10 cellular contexts compared by ENCODE assay signal in genomic region chr5:155728857-155729683, GRCh38.
DNase-seq lines count a peak whose midpoint lies in the region; ATAC-seq and TF ChIP-seq lines count a peak whose summit lies in the region.
"Had no signal": no experiment of that assay in that cellular context is flagged by ENCODE, and none has a peak within 500 bp of the region (broad histone marks: within the 10 kb centered on the region; RNA-seq: fewer than 3 reads in every experiment).

No MANE protein-coding gene starts in this region.

- H3K36me3 Mint-ChIP-seq in natural killer cell treated with Interleukin-12 subunit alpha and Interleukin-12 subunit beta and Interleukin-15 and Interleukin-18, amount 100 ng/mL, for 72 hours: no peaks in the 10 kb centered on the region
- no peaks in the 10 kb centered on the region for H3K36me3 Mint-ChIP-seq in activated naive CD8-positive, alpha-beta T cell treated with anti-CD3 and anti-CD28 coated beads for 36 hours

- DNase-seq in AG08395 (ENCODE audit: low spot score): peak; percentile 51
- DNase-seq in NCI-H1105 (lab: John Stamatoyannopoulos, UW): peak; percentile 4
- no peak for DNase-seq in epithelial cell of proximal tubule (ENCODE audit: low read depth)
- no peak for DNase-seq in natural killer cell treated with Interleukin-12 subunit alpha and Interleukin-12 subunit beta and Interleukin-15 and Interleukin-18, amount 100 ng/mL, for 72 hours (ENCODE audit: low spot score)
- no peak for DNase-seq in HK-2 (ENCODE audit: unreplicated experiment)
- no peak for DNase-seq in activated naive CD8-positive, alpha-beta T cell treated with anti-CD3 and anti-CD28 coated beads for 36 hours
- no peak for DNase-seq in stimulated activated CD4-positive, alpha-beta T cell treated with anti-CD3 and anti-CD28 coated beads, Interleukin-4, amount 100 ng/mL, for 1 hour

- H3K4me1 Mint-ChIP-seq in natural killer cell treated with Interleukin-12 subunit alpha and Interleukin-12 subunit beta and Interleukin-15 and Interleukin-18, amount 100 ng/mL, for 72 hours (ENCODE audit: low read depth in 2 of 2): peaks cover 3 to 13% of the 10 kb centered on the region in 2 donors
- H3K4me1 Mint-ChIP-seq in activated naive CD8-positive, alpha-beta T cell treated with anti-CD3 and anti-CD28 coated beads for 36 hours: no peaks in the 10 kb centered on the region

- H3K4me3 Mint-ChIP-seq in natural killer cell treated with Interleukin-12 subunit alpha and Interleukin-12 subunit beta and Interleukin-15 and Interleukin-18, amount 100 ng/mL, for 72 hours: peak overlapping the region; percentile 41
- no peak overlapping the region for H3K4me3 Mint-ChIP-seq in activated naive CD8-positive, alpha-beta T cell treated with anti-CD3 and anti-CD28 coated beads for 36 hours
- H3K4me3 Mint-ChIP-seq: stimulated activated naive CD8-positive, alpha-beta T cell treated with anti-CD3 and anti-CD28 coated beads, Interleukin-15, Interleukin-2, amounts not matched to agents 100 ng/mL and 50 ng/mL, for 24 hours had no signal

- H3K27ac Mint-ChIP-seq in natural killer cell treated with Interleukin-12 subunit alpha and Interleukin-12 subunit beta and Interleukin-15 and Interleukin-18, amount 100 ng/mL, for 72 hours: no peak overlapping the region
- no peak overlapping the region for H3K27ac Mint-ChIP-seq in activated naive CD8-positive, alpha-beta T cell treated with anti-CD3 and anti-CD28 coated beads for 36 hours
- H3K27ac Mint-ChIP-seq: stimulated activated naive CD8-positive, alpha-beta T cell treated with anti-CD3 and anti-CD28 coated beads, Interleukin-15, Interleukin-2, amounts not matched to agents 100 ng/mL and 50 ng/mL, for 24 hours had no signal

- H3K9me3 Mint-ChIP-seq in natural killer cell treated with Interleukin-12 subunit alpha and Interleukin-12 subunit beta and Interleukin-15 and Interleukin-18, amount 100 ng/mL, for 72 hours: no peaks in the 10 kb centered on the region
- H3K9me3 Mint-ChIP-seq in activated naive CD8-positive, alpha-beta T cell treated with anti-CD3 and anti-CD28 coated beads for 36 hours: peaks cover 3% of the 10 kb centered on the region
- H3K9me3 Mint-ChIP-seq: stimulated activated naive CD8-positive, alpha-beta T cell treated with anti-CD3 and anti-CD28 coated beads, Interleukin-15, Interleukin-2, amounts not matched to agents 100 ng/mL and 50 ng/mL, for 24 hours had no signal

- peaks cover 34 to 47% of the 10 kb centered on the region in 2 donors for H3K27me3 Mint-ChIP-seq in natural killer cell treated with Interleukin-12 subunit alpha and Interleukin-12 subunit beta and Interleukin-15 and Interleukin-18, amount 100 ng/mL, for 72 hours
- H3K27me3 Mint-ChIP-seq in activated naive CD8-positive, alpha-beta T cell treated with anti-CD3 and anti-CD28 coated beads for 36 hours: peaks cover 74% of the 10 kb centered on the region

- TF ChIP-seq CTCF in epithelial cell of proximal tubule (conservative IDR thresholded peaks at IDR 0.05; ENCODE audit: low read depth, low read length): no peak

- peak overlapping the region; percentile 45 for H3K4me3 ChIP-seq in epithelial cell of proximal tubule (ENCODE audit: low read depth, low read length)

- peak in 1 of 2 donors; percentile 46 for ATAC-seq in natural killer cell treated with Interleukin-12 subunit alpha and Interleukin-12 subunit beta and Interleukin-15 and Interleukin-18, amount 100 ng/mL, for 72 hours
- ATAC-seq in HG03135 (IDR thresholded peaks at IDR 0.05; ENCODE audit: unreplicated experiment): no peak
- ATAC-seq: activated CD4-positive, CD25-positive, alpha-beta regulatory T cell treated with anti-CD3 and anti-CD28 coated beads, Interleukin-2, amount 50 U/mL, for 24 hours had no signal

Comparison
In these comparisons a context has a peak if more than half of its experiments do, and no peak if none do; other contexts are left out.
1. DNase-seq: peak in AG08395 (single experiment) and NCI-H1105 (single experiment); none in epithelial cell of proximal tubule (single experiment), natural killer cell treated with Interleukin-12 subunit alpha and Interleukin-12 subunit beta and Interleukin-15 and Interleukin-18, amount 100 ng/mL, for 72 hours (single experiment), HK-2 (single experiment), activated naive CD8-positive, alpha-beta T cell treated with anti-CD3 and anti-CD28 coated beads for 36 hours (single experiment) and stimulated activated CD4-positive, alpha-beta T cell treated with anti-CD3 and anti-CD28 coated beads, Interleukin-4, amount 100 ng/mL, for 1 hour (single experiment).